8 cellular contexts compared by ENCODE assay signal in the genomic region with DNA sequence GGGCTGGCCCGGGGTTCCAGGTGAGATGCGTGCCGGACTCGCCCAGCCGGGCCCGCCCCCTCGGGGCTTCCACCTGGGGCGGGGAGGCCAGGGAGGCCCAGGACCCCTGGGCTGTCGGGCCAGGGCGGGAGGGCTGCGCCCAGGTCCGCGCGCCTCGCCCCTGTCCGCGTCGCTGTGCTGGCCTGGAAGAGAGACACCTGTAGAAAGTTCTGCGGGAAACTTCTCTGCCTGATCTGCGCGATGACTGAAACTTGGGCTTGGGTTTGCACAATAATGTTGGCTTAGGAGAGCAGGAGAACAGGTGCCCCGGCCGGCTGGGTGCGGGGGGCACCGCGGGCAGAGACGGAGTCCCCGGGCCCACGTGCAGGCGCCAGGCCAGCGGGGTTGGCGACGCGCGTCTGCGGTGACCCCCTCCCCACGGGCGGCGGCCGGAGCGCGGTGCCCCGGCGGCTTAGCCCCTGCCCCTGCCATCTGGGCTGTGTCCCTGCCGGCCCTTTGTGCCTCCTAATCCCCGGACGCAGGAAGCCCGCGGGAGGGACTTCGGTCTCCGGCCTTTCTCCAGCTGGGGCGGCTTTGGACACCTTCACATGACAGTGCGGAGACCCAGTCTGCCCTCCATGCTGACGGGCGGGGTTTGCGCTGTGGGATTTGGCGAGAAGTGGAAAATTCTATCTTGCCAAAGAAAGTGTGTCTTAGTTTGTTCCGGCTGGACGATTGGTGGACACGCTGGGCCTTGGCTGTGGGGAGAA. TPM values are rescaled to one million over a fixed set of nuclear protein-coding genes. Genes with fewer than 3 reads are reported as not detected.
A peak's percentile ranks its signal among the peaks of the same experiment; 100 is the strongest.
DNase-seq lines count a peak whose midpoint lies in the region; ATAC-seq and TF ChIP-seq lines count a peak whose summit lies in the region.

No MANE protein-coding gene starts in this region.

- ATAC-seq in activated CD8-positive, alpha-beta T cell treated with anti-CD3 and anti-CD28 coated beads for 36 hours: no peak

- H3K18ac ChIP-seq in H9 (ENCODE audit: insufficient read length, low read depth, low read length): no peak overlapping the region

- no peaks in the 10 kb centered on the region for H3K27me3 Mint-ChIP-seq in CD4-positive, alpha-beta memory T cell
- H3K27me3 Mint-ChIP-seq in H9 (ENCODE audit: low read depth): peaks cover 2% of the 10 kb centered on the region; the same call in 1 of the 2 replicates
- peaks cover 2% of the 10 kb centered on the region for H3K27me3 Mint-ChIP-seq in activated CD8-positive, alpha-beta T cell treated with anti-CD3 and anti-CD28 coated beads for 36 hours

- no peak overlapping the region for H3K9ac ChIP-seq in H9 (ENCODE audit: extremely low read depth, insufficient read length, low read length)

- peaks cover 17% of the 10 kb centered on the region for H3K36me3 ChIP-seq in CD4-positive, alpha-beta memory T cell (ENCODE audit: insufficient read depth, low read length)
- peaks cover 7 to 37% (median 19%) of the 10 kb centered on the region in 4 donors for H3K36me3 ChIP-seq in stomach

- no peak overlapping the region for H4K5ac ChIP-seq in H9 (ENCODE audit: insufficient read length, low read depth, low read length)

- peaks cover 24% of the 10 kb centered on the region for H3K4me1 ChIP-seq in CD4-positive, alpha-beta memory T cell (ENCODE audit: insufficient read depth, low read length)
- H3K4me1 ChIP-seq in H9 (ENCODE audit: insufficient read depth, low read length) (no peaks in the 10 kb centered on the region), stomach (peaks cover 31 to 57% (median 44%) of the 10 kb centered on the region in 4 donors)

- H2AK5ac ChIP-seq in H9 (ENCODE audit: insufficient read length, low read length): no peak overlapping the region

- peak in 1 of 5 donors; percentile 56 for DNase-seq in CD4-positive, alpha-beta memory T cell
- DNase-seq in H9: peak; percentile 69
- DNase-seq in activated CD8-positive, alpha-beta T cell treated with anti-CD3 and anti-CD28 coated beads for 36 hours: peak; percentile 8
- peak; percentile 43 for DNase-seq in stomach
- DNase-seq in GM19240 (ENCODE audit: insufficient read length, low spot score): no peak
- DNase-seq in T-helper 9 cell: no peak
- no peak for DNase-seq in HuH-7 (ENCODE audit: low spot score)

- peak overlapping the region; percentile 82 to 87 (median 84) for H3K4me3 Mint-ChIP-seq in CD4-positive, alpha-beta memory T cell
- peak overlapping the region; percentile 79 to 87 for H3K4me3 Mint-ChIP-seq in H9
- peak overlapping the region; percentile 69 for H3K4me3 Mint-ChIP-seq in activated CD8-positive, alpha-beta T cell treated with anti-CD3 and anti-CD28 coated beads for 36 hours

- H4K91ac ChIP-seq in H9 (ENCODE audit: insufficient read length, low read depth, low read length): no peak overlapping the region

- H3K36me3 Mint-ChIP-seq in CD4-positive, alpha-beta memory T cell: peaks cover 6 to 18% of the 10 kb centered on the region in 2 donors
- peaks cover 2 to 34% (median 31%) of the 10 kb centered on the region in 3 experiments; a peak in 6 of 7 replicates for H3K36me3 Mint-ChIP-seq in H9 (ENCODE audit: insufficient read depth in 1 of 3, low read depth in 3 of 3)
- peaks cover 13% of the 10 kb centered on the region for H3K36me3 Mint-ChIP-seq in activated CD8-positive, alpha-beta T cell treated with anti-CD3 and anti-CD28 coated beads for 36 hours (ENCODE audit: low read depth)

- H2AFZ ChIP-seq in H9 (ENCODE audit: low read length): no peak overlapping the region

- no peak overlapping the region for H4K8ac ChIP-seq in H9 (replicated peaks; ENCODE audit: insufficient read length, low read depth, low read length)

- H3K27ac ChIP-seq in CD4-positive, alpha-beta memory T cell (ENCODE audit: low read depth, low read length): peak overlapping the region; percentile 46
- no peak overlapping the region for H3K27ac ChIP-seq in H9 (ENCODE audit: insufficient read length, low read depth, low read length)
- H3K27ac ChIP-seq in stomach: peak overlapping the region; percentile 85 to 97 (median 88)

- H2BK5ac ChIP-seq in H9 (ENCODE audit: insufficient read length, low read length): no peak overlapping the region

- no CpG with 5 or more reads among the region's 60 CpGs for WGBS in H9 (ENCODE audit: extremely low coverage, insufficient read length, low lambda C conversion rate)
- 1 to 2% (median 2%) methylated on average over 40 to 60 of the region's 60 CpGs for WGBS in stomach, 5 donors

- H3K4me3 ChIP-seq in CD4-positive, alpha-beta memory T cell (ENCODE audit: low read length in 2 of 2): peak overlapping the region; percentile 36 to 62
- H3K4me3 ChIP-seq in iPS-18c (ENCODE audit: insufficient read depth, low read depth, low read length) (peak overlapping the region; percentile 74), stomach (peak overlapping the region; percentile 62 to 72 (median 72))

- H3K4me2 ChIP-seq in H9 (ENCODE audit: insufficient read depth, insufficient read length, low read length): peak overlapping the region; percentile 83

- H3K14ac ChIP-seq in H9 (ENCODE audit: insufficient read depth, low read length): no peak overlapping the region

- H3K9me3 Mint-ChIP-seq in CD4-positive, alpha-beta memory T cell: no peaks in the 10 kb centered on the region
- H3K9me3 Mint-ChIP-seq in H9: no peaks in the 10 kb centered on the region
- no peaks in the 10 kb centered on the region for H3K9me3 Mint-ChIP-seq in activated CD8-positive, alpha-beta T cell treated with anti-CD3 and anti-CD28 coated beads for 36 hours

- intact Hi-C loops in CD4-positive, alpha-beta memory T cell (cut with micrococcal nuclease): loop anchor here (1.0 to 2.0 kb wide), 5 partner anchors 10 to 121 kb away; a partner anchor contains a TSS
- intact Hi-C loops in activated CD8-positive, alpha-beta T cell treated with anti-CD3 and anti-CD28 coated beads for 36 hours (cut with micrococcal nuclease): loop anchor here (10.0 kb wide), 1 partner anchor 59 kb away; a partner anchor contains a TSS
- intact Hi-C loops in stomach (cut with DNase I; ENCODE audit: low total_unique reads): no loop called here

- H3K23me2 ChIP-seq in H9 (ENCODE audit: insufficient read length, low read depth, low read length, poor library complexity, severe bottlenecking): peaks cover 14% of the 10 kb centered on the region

- H2BK15ac ChIP-seq in H9 (ENCODE audit: low read depth, low read length): no peak overlapping the region

- H3K27me3 ChIP-seq in CD4-positive, alpha-beta memory T cell (ENCODE audit: insufficient read depth, low read length): no peaks in the 10 kb centered on the region
- no peaks in the 10 kb centered on the region for H3K27me3 ChIP-seq in H9 (ENCODE audit: insufficient read depth, low read length)
- peaks cover 0 to 10% (median 0%) of the 10 kb centered on the region in 3 donors for H3K27me3 ChIP-seq in stomach

- no peak for TF ChIP-seq EP300 in stomach (IDR thresholded peaks at IDR 0.05)

- H3K9me3 ChIP-seq in CD4-positive, alpha-beta memory T cell (ENCODE audit: control insufficient read depth in 1 of 2, low read length in 2 of 2): no peaks in the 10 kb centered on the region
- H3K9me3 ChIP-seq in H9 (ENCODE audit: control insufficient read depth, low read depth, low read length) (no peaks in the 10 kb centered on the region), iPS-18c (ENCODE audit: control insufficient read depth, insufficient read depth, low read length) (no peaks in the 10 kb centered on the region), stomach (no peaks in the 10 kb centered on the region)

- H2BK20ac ChIP-seq in H9 (ENCODE audit: low read depth, low read length, poor library complexity, severe bottlenecking): no peak overlapping the region

- no peaks in the 10 kb centered on the region for H3K79me1 ChIP-seq in H9 (ENCODE audit: insufficient read depth, low read depth, low read length, poor library complexity, severe bottlenecking)

- H3K23ac ChIP-seq in H9 (ENCODE audit: insufficient read length, low read depth, low read length): no peak overlapping the region

- H3K27ac Mint-ChIP-seq in CD4-positive, alpha-beta memory T cell: peak overlapping the region in 5 of 7 donors; percentile 47 to 74 (median 61)
- peak overlapping the region in 1 of 3 experiments; percentile 70; a peak in 1 of 7 replicates for H3K27ac Mint-ChIP-seq in H9
- H3K27ac Mint-ChIP-seq in activated CD8-positive, alpha-beta T cell treated with anti-CD3 and anti-CD28 coated beads for 36 hours: no peak overlapping the region

- TF ChIP-seq POLR2A in stomach (IDR thresholded peaks at IDR 0.05): no peak

- POLR2A ChIA-PET in CD4-positive, alpha-beta memory T cell (lab: Charles Lee; ENCODE audit: partially characterized antibody): interaction anchor here (0.6 to 3.8 kb wide), 14 partner anchors 9 to 259 kb away, joined by 3 to 72 read pairs (median 8); a partner anchor contains a TSS
- POLR2A ChIA-PET in activated CD8-positive, alpha-beta T cell treated with anti-CD3 and anti-CD28 coated beads for 36 hours (lab: Charles Lee): interaction anchor here (0.7 to 2.2 kb wide), 5 partner anchors 8 to 17 kb away, joined by 3 to 9 read pairs (median 5); a partner anchor contains a TSS

- H3K4ac ChIP-seq in H9 (ENCODE audit: low read depth, low read length): no peak overlapping the region

- H3T11ph ChIP-seq in H9 (ENCODE audit: low read length): no peak overlapping the region

- H4K20me1 ChIP-seq in H9 (ENCODE audit: control insufficient read depth, insufficient read depth, insufficient read length): no peaks in the 10 kb centered on the region

- CTCF ChIA-PET in CD4-positive, alpha-beta memory T cell (lab: Charles Lee; ENCODE audit: partially characterized antibody): interaction anchor here (0.6 to 3.1 kb wide), 8 partner anchors 9 to 147 kb away, joined by 3 to 24 read pairs (median 4); a partner anchor contains a TSS
- CTCF ChIA-PET in activated CD8-positive, alpha-beta T cell treated with anti-CD3 and anti-CD28 coated beads for 36 hours (lab: Charles Lee): interaction anchor here (0.6 to 5.7 kb wide), 8 partner anchors 9 to 108 kb away, joined by 3 to 25 read pairs (median 5); a partner anchor contains a TSS

- no peak overlapping the region for H2BK120ac ChIP-seq in H9 (ENCODE audit: low read depth, low read length, poor library complexity, severe bottlenecking)

- H3K56ac ChIP-seq in H9 (ENCODE audit: insufficient read length, low read depth, low read length): no peak overlapping the region

- no peaks in the 10 kb centered on the region for H3K79me2 ChIP-seq in H9 (ENCODE audit: insufficient read depth, low read length)

- H3K4me1 Mint-ChIP-seq in CD4-positive, alpha-beta memory T cell: peaks cover 8 to 17% (median 12%) of the 10 kb centered on the region in 4 donors
- peaks cover 21 to 25% of the 10 kb centered on the region in 2 experiments for H3K4me1 Mint-ChIP-seq in H9
- peaks cover 10% of the 10 kb centered on the region for H3K4me1 Mint-ChIP-seq in activated CD8-positive, alpha-beta T cell treated with anti-CD3 and anti-CD28 coated beads for 36 hours (ENCODE audit: low read depth)

- TF ChIP-seq CTCF in H9 (conservative IDR thresholded peaks at IDR 0.05): no peak
- no peak for TF ChIP-seq CTCF in activated CD8-positive, alpha-beta T cell treated with anti-CD3 and anti-CD28 coated beads for 36 hours (IDR thresholded peaks at IDR 0.05)
- no peak for TF ChIP-seq CTCF in stomach (IDR thresholded peaks at IDR 0.05)

- no peak overlapping the region for H2BK12ac ChIP-seq in H9 (ENCODE audit: insufficient read length, low read depth, low read length)

RNA-seq across cellular contexts. Expression of a gene that starts 0.5 kb away (rescaled TPM):
- total RNA-seq in CD4-positive, alpha-beta memory T cell: 10 to 100 TPM; 40.1 to 43.6 TPM
- 10 to 100 TPM; 19.3 to 24.4 TPM for polyA plus RNA-seq in CD4-positive, alpha-beta memory T cell
- total RNA-seq in H9 (2021): 85.9 and 90.4 TPM in 2 replicates
- total RNA-seq in activated CD8-positive, alpha-beta T cell treated with anti-CD3 and anti-CD28 coated beads for 36 hours: 1 to 10 TPM; 7.2 to 7.4 TPM
- 100 to 1,000 TPM in 4 of 5 donors, 10 to 100 TPM in 1; 72.3 to 565 (median 165) TPM for total RNA-seq in stomach
- 100 to 1,000 TPM; 144 to 199 (median 184) TPM for polyA plus RNA-seq in stomach

RNA-seq across cellular contexts. Expression of a gene that starts 9.7 kb away (rescaled TPM):
- 10 to 100 TPM; 45.7 to 49.3 TPM for total RNA-seq in CD4-positive, alpha-beta memory T cell
- polyA plus RNA-seq in CD4-positive, alpha-beta memory T cell: 100 to 1,000 TPM in 1 of 2 donors, 10 to 100 TPM in 1; 80.3 to 110 TPM
- total RNA-seq in H9 (2021) (44.5 and 45.5 TPM in 2 replicates), stomach (100 to 1,000 TPM in 2 of 5 donors, 10 to 100 TPM in 3; 13.2 to 219 (median 48.1) TPM)
- 10 to 100 TPM; 38.8 to 45.4 TPM for total RNA-seq in activated CD8-positive, alpha-beta T cell treated with anti-CD3 and anti-CD28 coated beads for 36 hours
- polyA plus RNA-seq in stomach: 10 to 100 TPM; 20.8 to 49.7 (median 36.2) TPM

RNA-seq across cellular contexts. Expression of a gene that starts 10.6 kb away (rescaled TPM):
- under 1 TPM; 0.32 to 0.53 TPM for total RNA-seq in CD4-positive, alpha-beta memory T cell
- polyA plus RNA-seq in CD4-positive, alpha-beta memory T cell: not detected
- total RNA-seq in H9 (2021) (35.2 and 37.0 TPM in 2 replicates), stomach (10 to 100 TPM in 4 of 5 donors, 1 to 10 TPM in 1; 9.0 to 27.4 (median 15.6) TPM)
- 1 to 10 TPM; 2.2 to 2.5 TPM for total RNA-seq in activated CD8-positive, alpha-beta T cell treated with anti-CD3 and anti-CD28 coated beads for 36 hours
- polyA plus RNA-seq in stomach: 1 to 10 TPM; 5.4 to 9.3 (median 8.8) TPM

Comparison
In these comparisons a context has a peak if more than half of its experiments do, and no peak if none do; other contexts are left out.
1. DNase-seq: peak in H9 (single experiment), activated CD8-positive, alpha-beta T cell treated with anti-CD3 and anti-CD28 coated beads for 36 hours (single experiment) and stomach (single experiment); none in GM19240 (single experiment), T-helper 9 cell (single experiment) and HuH-7 (single experiment).
2. RNA of a gene that starts 0.5 kb away (total RNA-seq): 72.3 to 565 TPM in stomach, 85.9 to 90.4 TPM in H9 and 40.1 to 43.6 TPM in CD4-positive, alpha-beta memory T cell; 7.2 to 7.4 TPM in activated CD8-positive, alpha-beta T cell treated with anti-CD3 and anti-CD28 coated beads for 36 hours; every median in the first group is over 4 times any median in the second.
3. Peak in every context shown above with its lines, with median percentiles within 50 percentile points of each other: H3K4me3 ChIP-seq and H3K4me3 Mint-ChIP-seq.